21 cellular contexts compared by ENCODE assay signal in genomic region chr19:1675633-1676350, GRCh38. TPM values are rescaled to one million over a fixed set of nuclear protein-coding genes. Genes with fewer than 3 reads are reported as not detected.
DNase-seq lines count a peak whose midpoint lies in the region; ATAC-seq and TF ChIP-seq lines count a peak whose summit lies in the region.
"Had no signal": no experiment of that assay in that cellular context is flagged by ENCODE, and none has a peak within 500 bp of the region (broad histone marks: within the 10 kb centered on the region; RNA-seq: fewer than 3 reads in every experiment).

No MANE protein-coding gene starts in this region.

- DNase-seq in Right ventricle myocardium inferior (ENCODE audit: missing footprints) (peak; percentile 47), heart right ventricle (no peak), WTC11 (ENCODE audit: low spot score) (no peak), iPS-NIHi11 (ENCODE audit: low spot score) (peak; percentile 51), testis (peak; percentile 74), NCI-H1694 treated with DMSO at 0.1 percent for 48 hours (lab: John Stamatoyannopoulos, UW) (no peak)
- DNase-seq: activated CD8-positive, alpha-beta memory T cell treated with anti-CD3 and anti-CD28 coated beads for 24 hours; amniotic stem cell; COR-L47; HFFc6; Kasumi-1; left ventricle myocardium inferior; NCI-H1930; NCI-H510A treated with DMSO at 0.1 percent for 48 hours; stimulated activated naive CD8-positive, alpha-beta T cell treated with anti-CD3 and anti-CD28 coated beads, Interleukin-15, Interleukin-2, amounts not matched to agents 100 U/mL and 50 U/mL, for 24 hours had no signal

- H3K27ac Mint-ChIP-seq in WTC11: no peak overlapping the region
- H3K27ac Mint-ChIP-seq: activated T-helper 17 cell treated with anti-CD3 and anti-CD28 coated beads, Interleukin-2, amount 50 U/mL, for 72 hours; HFFc6 had no signal

- H3K4me3 ChIP-seq in heart right ventricle: peak overlapping the region in 1 of 10 donors; percentile 10
- peak overlapping the region; percentile 42 to 47 for H3K4me3 ChIP-seq in testis
- H3K4me3 ChIP-seq: left ventricle myocardium inferior, Peyer's patch, prostate gland had no signal

- no peak for TF ChIP-seq POLR2A in testis (IDR thresholded peaks at IDR 0.05)

- H3K27me3 ChIP-seq in heart right ventricle (peaks cover 40 to 98% (median 96%) of the 10 kb centered on the region in 7 donors), testis (no peaks in the 10 kb centered on the region)

- POLR2A ChIA-PET in WTC11 (lab: Charles Lee): interaction anchor here (0.8 kb wide), 1 partner anchor 150 kb away, joined by 3 read pairs; no protein-coding TSS in a partner anchor

- ATAC-seq in Right ventricle myocardium inferior: no peak
- ATAC-seq in heart right ventricle: no peak
- ATAC-seq in WTC11: no peak
- no peak for ATAC-seq in GM18511 (IDR thresholded peaks at IDR 0.05; ENCODE audit: unreplicated experiment)
- no peak for ATAC-seq in esophagus mucosa
- ATAC-seq: activated T-helper 17 cell treated with anti-CD3 and anti-CD28 coated beads, Interleukin-2, amount 50 U/mL, for 72 hours; stimulated activated naive CD8-positive, alpha-beta T cell treated with anti-CD3 and anti-CD28 coated beads, Interleukin-15, Interleukin-2, amounts not matched to agents 100 U/mL and 50 U/mL, for 24 hours had no signal

- intact Hi-C loops in Right ventricle myocardium inferior (cut with DNase I): no loop called here
- intact Hi-C loops in heart right ventricle (cut with DNase I): loop anchor here in 4 of 10 donors (10.0 kb wide), 3 partner anchors 89 to 139 kb away; partner anchors contain the start of gene ATP8B3 (in 1 of the 4)
- intact Hi-C loops in testis (cut with DNase I; ENCODE audit: low total_unique reads): loop anchor here (10.0 kb wide), 1 partner anchor 131 kb away; no protein-coding TSS in a partner anchor

- TF ChIP-seq CTCF in heart right ventricle (IDR thresholded peaks at IDR 0.05) (no peak), WTC11 (IDR thresholded peaks at IDR 0.05) (no peak), testis (IDR thresholded peaks at IDR 0.05) (no peak)

- H3K9me3 ChIP-seq in heart right ventricle (no peaks in the 10 kb centered on the region), testis (no peaks in the 10 kb centered on the region)
- H3K9me3 ChIP-seq: left ventricle myocardium inferior, Peyer's patch, prostate gland had no signal

- CTCF ChIA-PET in WTC11 (lab: Charles Lee): interaction anchor here (1.2 kb wide), 1 partner anchor 42 kb away, joined by 6 read pairs; no protein-coding TSS in a partner anchor

- no peaks in the 10 kb centered on the region for H3K36me3 ChIP-seq in heart right ventricle
- no peaks in the 10 kb centered on the region for H3K36me3 ChIP-seq in testis (ENCODE audit: low read depth, missing control alignments)
- H3K36me3 ChIP-seq: left ventricle myocardium inferior, Peyer's patch, prostate gland had no signal

- H3K27me3 Mint-ChIP-seq in WTC11 (ENCODE audit: low read depth): peaks cover 78% of the 10 kb centered on the region

- H3K4me1 ChIP-seq in heart right ventricle (peaks cover 2 to 19% (median 8%) of the 10 kb centered on the region in 9 donors), testis (peaks cover 11% of the 10 kb centered on the region)
- H3K4me1 ChIP-seq: prostate gland had no signal

- peak overlapping the region; percentile 53 for H3K4me3 Mint-ChIP-seq in WTC11
- H3K4me3 Mint-ChIP-seq: activated T-helper 17 cell treated with anti-CD3 and anti-CD28 coated beads, Interleukin-2, amount 50 U/mL, for 72 hours; HFFc6 had no signal

- H3K36me3 Mint-ChIP-seq in WTC11: no peaks in the 10 kb centered on the region

- WGBS in heart right ventricle, 2 donors: 4 to 5% methylated on average over 61 to 62 of the region's 62 CpGs
- WGBS in testis, 2 donors: 7 to 17% methylated on average over 18 to 53 of the region's 62 CpGs

- H3K9me3 Mint-ChIP-seq in WTC11: no peaks in the 10 kb centered on the region
- H3K9me3 Mint-ChIP-seq: activated T-helper 17 cell treated with anti-CD3 and anti-CD28 coated beads, Interleukin-2, amount 50 U/mL, for 72 hours; HFFc6 had no signal

- peaks cover 6% of the 10 kb centered on the region for H3K4me1 Mint-ChIP-seq in WTC11
- H3K4me1 Mint-ChIP-seq: activated T-helper 17 cell treated with anti-CD3 and anti-CD28 coated beads, Interleukin-2, amount 50 U/mL, for 72 hours had no signal

- H3K27ac ChIP-seq in heart right ventricle: no peak overlapping the region
- no peak overlapping the region for H3K27ac ChIP-seq in testis
- H3K27ac ChIP-seq: epithelial cell of prostate, left ventricle myocardium inferior, Peyer's patch, prostate gland had no signal

TF ChIP-seq in WTC11, 78 proteins besides CTCF, POLR2A, EP300 and RAD21 (continues in another document):
- TF ChIP-seq ZNF263 (CRISPR knock-in tag; IDR thresholded peaks at IDR 0.05; ENCODE audit: low read depth): no peak
- TF ChIP-seq E2F5 (CRISPR knock-in tag; IDR thresholded peaks at IDR 0.05): no peak
- no peak for TF ChIP-seq MYBL2 (CRISPR knock-in tag; IDR thresholded peaks at IDR 0.05)
- TF ChIP-seq FOXJ3 (CRISPR knock-in tag; IDR thresholded peaks at IDR 0.05; ENCODE audit: borderline replicate concordance): no peak
- TF ChIP-seq ZBTB43 (CRISPR knock-in tag; IDR thresholded peaks at IDR 0.05): no peak
- no peak for TF ChIP-seq ZNF423 (CRISPR knock-in tag; IDR thresholded peaks at IDR 0.05)
- no peak for TF ChIP-seq ETV6 (CRISPR knock-in tag; IDR thresholded peaks at IDR 0.05)
- no peak for TF ChIP-seq E2F4 (CRISPR knock-in tag; IDR thresholded peaks at IDR 0.05; ENCODE audit: borderline replicate concordance, low read depth)
- TF ChIP-seq ATF6 (CRISPR knock-in tag; IDR thresholded peaks at IDR 0.05): no peak
- no peak for TF ChIP-seq OVOL2 (CRISPR knock-in tag; IDR thresholded peaks at IDR 0.05; ENCODE audit: borderline replicate concordance)
- no peak for TF ChIP-seq ZNF416 (CRISPR knock-in tag; IDR thresholded peaks at IDR 0.05)
- TF ChIP-seq RELA (CRISPR knock-in tag; IDR thresholded peaks at IDR 0.05; ENCODE audit: borderline replicate concordance): no peak
- no peak for TF ChIP-seq ZNF396 (CRISPR knock-in tag; IDR thresholded peaks at IDR 0.05; ENCODE audit: borderline replicate concordance)
- no peak for TF ChIP-seq JUN (CRISPR knock-in tag; IDR thresholded peaks at IDR 0.05)
- TF ChIP-seq MAX (CRISPR knock-in tag; IDR thresholded peaks at IDR 0.05): no peak
- TF ChIP-seq SP1 (CRISPR knock-in tag; conservative IDR thresholded peaks at IDR 0.05): no peak
- TF ChIP-seq ZNF671 (CRISPR knock-in tag; IDR thresholded peaks at IDR 0.05): no peak

RNA-seq across cellular contexts. Expression of gene TCF3, which starts 23.4 kb away (rescaled TPM):
- total RNA-seq in Right ventricle myocardium inferior: 25.3 TPM
- total RNA-seq in heart right ventricle: 10 to 100 TPM; 12.4 to 29.2 (median 17.9) TPM
- 10 to 100 TPM; 20.1 to 38.1 TPM for polyA plus RNA-seq in heart right ventricle
- total RNA-seq in WTC11 (2021): 323 to 350 TPM (median 324 TPM) in 3 replicates
- total RNA-seq in testis: 100 to 1,000 TPM; 330 to 423 TPM
- 157 TPM for polyA plus RNA-seq in testis (ENCODE audit: insufficient read depth, low read depth, low replicate concordance)
- total RNA-seq in esophagus mucosa: 39.5 TPM

Comparison
In these comparisons a context has a peak if more than half of its experiments do, and no peak if none do; other contexts are left out.
1. DNase-seq: peak in Right ventricle myocardium inferior (single experiment), iPS-NIHi11 (single experiment) and testis (single experiment); none in heart right ventricle (0 of 2), WTC11 (single experiment) and NCI-H1694 treated with DMSO at 0.1 percent for 48 hours (single experiment).